ENCODE assay signal across 25 cellular contexts in the genomic region with DNA sequence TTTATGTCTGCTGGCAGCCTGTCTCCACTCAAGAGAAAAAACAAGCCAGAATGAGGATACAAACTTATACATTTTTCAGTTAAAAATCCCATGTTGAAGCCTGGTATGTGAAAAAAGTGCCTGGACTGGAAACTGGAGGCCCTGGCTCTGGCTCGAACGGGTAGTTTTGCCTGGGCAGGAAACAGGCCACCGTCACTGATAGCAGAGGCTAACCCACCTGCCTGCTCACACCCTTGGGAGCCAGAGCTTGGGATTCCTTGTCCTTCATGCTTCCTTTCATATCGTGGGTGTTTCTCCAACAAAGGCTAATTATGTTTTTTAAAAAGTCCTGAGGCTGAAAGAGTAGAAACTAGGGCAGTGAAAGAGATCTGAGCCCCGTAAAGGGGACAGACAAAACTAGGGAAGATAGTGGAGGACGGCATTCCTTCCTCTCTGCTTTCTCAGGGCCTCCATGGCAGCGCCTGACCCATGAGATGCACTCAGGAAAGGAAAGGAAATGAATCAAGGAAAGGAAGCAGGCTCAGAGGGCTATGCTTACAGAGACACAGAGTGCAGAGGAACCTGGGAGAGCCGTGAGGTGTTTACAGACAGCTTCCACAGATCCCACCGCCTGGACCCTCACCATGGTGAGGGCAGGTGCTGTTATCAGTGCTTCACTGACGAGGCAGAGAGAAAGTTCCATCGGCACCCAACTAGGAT.
DNase-seq lines count a peak whose midpoint lies in the region; ATAC-seq, FAIRE-seq and TF ChIP-seq lines count a peak whose summit lies in the region.
"Had no signal": no experiment of that assay in that cellular context is flagged by ENCODE, and none has a peak within 500 bp of the region (broad histone marks: within the 10 kb centered on the region; RNA-seq: fewer than 3 reads in every experiment).

No MANE protein-coding gene starts in this region.

- peaks cover 8% of the 10 kb centered on the region for H3K4me1 Mint-ChIP-seq in dendritic cell treated with granulocyte-macrophage colony-stimulating factor and Interleukin-4, amounts not matched to agents 40 ng/mL and 50 ng/mL, for 4 days (ENCODE audit: low read depth)
- H3K4me1 Mint-ChIP-seq in nephron (peaks cover 57% of the 10 kb centered on the region), type B pancreatic cell (ENCODE audit: unreplicated experiment) (peaks cover 58% of the 10 kb centered on the region), mesothelial cell of epicardium (peaks cover 30% of the 10 kb centered on the region), glutamatergic neuron (ENCODE audit: low read depth, unreplicated experiment) (peaks cover 9% of the 10 kb centered on the region)

- FAIRE-seq in HepG2 (lab: Jason Lieb, UNC), result no peak
- FAIRE-seq: kidney had no signal

- H3K4me3 Mint-ChIP-seq in dendritic cell treated with granulocyte-macrophage colony-stimulating factor and Interleukin-4, amounts not matched to agents 40 ng/mL and 50 ng/mL, for 4 days, result no peak overlapping the region
- H3K4me3 Mint-ChIP-seq in nephron (no peak overlapping the region), type B pancreatic cell (no peak overlapping the region), mesothelial cell of epicardium (no peak overlapping the region), glutamatergic neuron (ENCODE audit: unreplicated experiment) (no peak overlapping the region)
- H3K4me3 Mint-ChIP-seq: CD8-positive, alpha-beta T cell; IgD-negative memory B cell; neural progenitor cell had no signal

- POLR2A ChIA-PET in HepG2 (lab: Yijun Ruan, JAX), result no interaction called here

- H3K9me3 ChIP-seq in right lobe of liver (no peaks in the 10 kb centered on the region), HepG2 (ENCODE audit: low read length) (no peaks in the 10 kb centered on the region)
- H3K9me3 ChIP-seq: MG63, SJSA1, suprapubic skin had no signal

- peaks cover 0 to 22% (median 6%) of the 10 kb centered on the region in 4 donors for H3K4me1 ChIP-seq in right lobe of liver
- H3K4me1 ChIP-seq in HepG2 (ENCODE audit: insufficient read depth, low read length), result peaks cover 86% of the 10 kb centered on the region

- TF ChIP-seq CTCF in right lobe of liver (IDR thresholded peaks at IDR 0.05) (no peak), HepG2 (CRISPR knock-in tag; IDR thresholded peaks at IDR 0.05) (no peak), nephron (IDR thresholded peaks at IDR 0.05; ENCODE audit: unreplicated experiment in 3 of 3) (no peak), type B pancreatic cell (conservative IDR thresholded peaks at IDR 0.05) (no peak), mesothelial cell of epicardium (IDR thresholded peaks at IDR 0.05; ENCODE audit: unreplicated experiment) (no peak), glutamatergic neuron (IDR thresholded peaks at IDR 0.05; ENCODE audit: partially characterized antibody, unreplicated experiment) (no peak)

- no peaks in the 10 kb centered on the region for H3K27me3 Mint-ChIP-seq in dendritic cell treated with granulocyte-macrophage colony-stimulating factor and Interleukin-4, amounts not matched to agents 40 ng/mL and 50 ng/mL, for 4 days
- peaks cover 7% of the 10 kb centered on the region for H3K27me3 Mint-ChIP-seq in nephron (ENCODE audit: low read depth)
- peaks cover 5% of the 10 kb centered on the region for H3K27me3 Mint-ChIP-seq in type B pancreatic cell
- peaks cover 36% of the 10 kb centered on the region for H3K27me3 Mint-ChIP-seq in mesothelial cell of epicardium (ENCODE audit: low read depth)
- H3K27me3 Mint-ChIP-seq in glutamatergic neuron (ENCODE audit: unreplicated experiment), result peaks cover 4% of the 10 kb centered on the region
- H3K27me3 Mint-ChIP-seq: IgD-negative memory B cell had no signal

- no TSS peak for BruUV-seq in HepG2 (replicated peaks; lab: Mats Ljungman, UMichigan)

- no peak overlapping the region for H3K4me2 ChIP-seq in HepG2 (ENCODE audit: low read depth, low read length)
- H3K4me2 ChIP-seq: neural progenitor cell had no signal

- DNase-seq in right lobe of liver (no peak), HepG2 (ENCODE audit: low spot score) (no peak), type B pancreatic cell (ENCODE audit: extremely low spot score, unreplicated experiment) (no peak), mesothelial cell of epicardium (ENCODE audit: low spot score in 2 of 2, unreplicated experiment in 2 of 2) (no peak), NCI-H146 (lab: John Stamatoyannopoulos, UW) (no peak), glutamatergic neuron (no peak)
- DNase-seq: ACHN; activated CD8-positive, alpha-beta memory T cell treated with anti-CD3 and anti-CD28 coated beads, Interleukin-2, amount 50 U/mL, for 4 hours; activated effector memory CD4-positive, alpha-beta T cell treated with anti-CD3 and anti-CD28 coated beads, Interleukin-2, amount 50 U/mL, for 16 hours; amniotic stem cell; CD8-positive, alpha-beta T cell; central memory CD4-positive, alpha-beta T cell; DMS53; effector memory CD4-positive, alpha-beta T cell; hippocampal formation; kidney; MG63; NCI-H1436 treated with DMSO at 0.1 percent for 48 hours; retina had no signal

- no peak for TF ChIP-seq RAD21 in HepG2 (CRISPR knock-in tag; IDR thresholded peaks at IDR 0.05)

- 73% methylated on average over 8 of the region's 11 CpGs for WGBS in right lobe of liver (ENCODE audit: insufficient coverage, low coverage, low lambda C conversion rate, missing lambda C conversion rate)
- 95% methylated on average over 11 of the region's 11 CpGs for WGBS in HepG2 (ENCODE audit: low lambda C conversion rate)

- no peaks in the 10 kb centered on the region for H4K20me1 ChIP-seq in HepG2 (ENCODE audit: insufficient read depth, low read length)

- H3K9me3 Mint-ChIP-seq in dendritic cell treated with granulocyte-macrophage colony-stimulating factor and Interleukin-4, amounts not matched to agents 40 ng/mL and 50 ng/mL, for 4 days, result no peaks in the 10 kb centered on the region
- H3K9me3 Mint-ChIP-seq in nephron (no peaks in the 10 kb centered on the region), type B pancreatic cell (no peaks in the 10 kb centered on the region), mesothelial cell of epicardium (no peaks in the 10 kb centered on the region), glutamatergic neuron (ENCODE audit: unreplicated experiment) (peaks cover 2% of the 10 kb centered on the region)
- H3K9me3 Mint-ChIP-seq: CD8-positive, alpha-beta T cell; IgD-negative memory B cell; neural progenitor cell had no signal

- TF ChIP-seq EP300 in HepG2 (IDR thresholded peaks at IDR 0.05; ENCODE audit: low read depth in 2 of 2, low read length in 2 of 2), result no peak
- TF ChIP-seq EP300 in HepG2 (CRISPR knock-in tag; IDR thresholded peaks at IDR 0.05; ENCODE audit: borderline replicate concordance), result no peak

- in situ Hi-C loops in HepG2 (cut with HindIII; ENCODE audit: extremely low pct_ligation_motif_present, low pct_unique_long_range_greater_than_20kb), result no loop called here

- H3K27ac Mint-ChIP-seq in dendritic cell treated with granulocyte-macrophage colony-stimulating factor and Interleukin-4, amounts not matched to agents 40 ng/mL and 50 ng/mL, for 4 days, result peak overlapping the region; percentile 2
- H3K27ac Mint-ChIP-seq in nephron (peak overlapping the region in 2 of 3 experiments; percentile 12 to 62), type B pancreatic cell (peak overlapping the region; percentile 59), mesothelial cell of epicardium (no peak overlapping the region), glutamatergic neuron (ENCODE audit: unreplicated experiment) (no peak overlapping the region)
- H3K27ac Mint-ChIP-seq: CD8-positive, alpha-beta T cell; neural progenitor cell had no signal

- no peak overlapping the region for H3K27ac ChIP-seq in right lobe of liver
- H3K27ac ChIP-seq in HepG2 (ENCODE audit: extremely low read length, insufficient read depth, low read length), result no peak overlapping the region
- H3K27ac ChIP-seq: neural progenitor cell, SJSA1, suprapubic skin had no signal

- H3K36me3 ChIP-seq in right lobe of liver (no peaks in the 10 kb centered on the region), HepG2 (replicated peaks in 1 of 2; ENCODE audit: control insufficient read depth in 1 of 2, insufficient read depth in 2 of 2, low read length in 2 of 2) (peaks cover 0 to 4% of the 10 kb centered on the region in 2 experiments; a peak in 1 of 5 replicates)
- H3K36me3 ChIP-seq: MG63, neural progenitor cell, SJSA1 had no signal

- H3K36me3 Mint-ChIP-seq in dendritic cell treated with granulocyte-macrophage colony-stimulating factor and Interleukin-4, amounts not matched to agents 40 ng/mL and 50 ng/mL, for 4 days (ENCODE audit: low read depth), result peaks cover 25% of the 10 kb centered on the region
- H3K36me3 Mint-ChIP-seq in nephron (ENCODE audit: low read depth) (peaks cover 7% of the 10 kb centered on the region), type B pancreatic cell (peaks cover 26% of the 10 kb centered on the region), mesothelial cell of epicardium (peaks cover 3% of the 10 kb centered on the region), glutamatergic neuron (ENCODE audit: unreplicated experiment) (no peaks in the 10 kb centered on the region)
- H3K36me3 Mint-ChIP-seq: neural progenitor cell had no signal

- no peak overlapping the region for H3K9ac ChIP-seq in HepG2 (ENCODE audit: insufficient read depth, low read depth, low read length)
- H3K9ac ChIP-seq: neural progenitor cell had no signal

- ATAC-seq in right lobe of liver (peak in 3 of 4 donors; percentile 32 to 65 (median 41)), HepG2 (no peak)
- ATAC-seq: CD8-positive, alpha-beta T cell had no signal

- H3K27me3 ChIP-seq in right lobe of liver (no peaks in the 10 kb centered on the region), HepG2 (ENCODE audit: control insufficient read depth in 1 of 2, insufficient read depth in 2 of 2, low read length in 2 of 2) (no peaks in the 10 kb centered on the region)
- H3K27me3 ChIP-seq: MG63, neural progenitor cell, SJSA1, suprapubic skin had no signal

- TF ChIP-seq POLR2A in right lobe of liver (IDR thresholded peaks at IDR 0.05), result no peak
- TF ChIP-seq POLR2A in HepG2 (IDR thresholded peaks at IDR 0.05; ENCODE audit: insufficient read depth in 1 of 2, low read depth in 2 of 2, low read length in 2 of 2), result no peak

- CTCF ChIA-PET in HepG2 (lab: Yijun Ruan, JAX; ENCODE audit: low intra/inter-chr PET ratio, low total read pairs), result no interaction called here

- no peak overlapping the region for H2AFZ ChIP-seq in HepG2 (ENCODE audit: low read length)
- H2AFZ ChIP-seq: neural progenitor cell had no signal

- intact Hi-C loops in right lobe of liver (cut with DNase I) (no loop called here), HepG2 (cut with micrococcal nuclease; ENCODE audit: unreplicated experiment) (no loop called here)
- intact Hi-C loops in dendritic cell treated with granulocyte-macrophage colony-stimulating factor and Interleukin-4, amounts not matched to agents 40 ng/mL and 50 ng/mL, for 4 days (cut with micrococcal nuclease), result no loop called here

- H3K79me2 ChIP-seq in HepG2 (ENCODE audit: insufficient read depth, low read length), result peaks cover 2% of the 10 kb centered on the region

- H3K4me3 ChIP-seq in right lobe of liver, result no peak overlapping the region
- H3K4me3 ChIP-seq in HepG2 (replicated peaks in 1 of 3; ENCODE audit: insufficient read depth in 1 of 3, low read depth in 2 of 3, low read length in 3 of 3), result no peak overlapping the region
- H3K4me3 ChIP-seq: MG63, neural progenitor cell, SJSA1, suprapubic skin had no signal

TF ChIP-seq in HepG2, 621 proteins besides CTCF, POLR2A, EP300 and RAD21 (continues in another document):
- TF ChIP-seq SCMH1 (CRISPR knock-in tag; IDR thresholded peaks at IDR 0.05; ENCODE audit: borderline replicate concordance), result no peak

Comparison
In these comparisons a context has a peak if more than half of its experiments do, and no peak if none do; other contexts are left out.
1. H3K27ac Mint-ChIP-seq: peak in dendritic cell treated with granulocyte-macrophage colony-stimulating factor and Interleukin-4, amounts not matched to agents 40 ng/mL and 50 ng/mL, for 4 days (single experiment), nephron (2 of 3) and type B pancreatic cell (single experiment); none in mesothelial cell of epicardium (single experiment) and glutamatergic neuron (single experiment).